Comparison of ENCODE assay signal across 14 cellular contexts in genomic region chr9:32434892-32435291, GRCh38. TPM values are rescaled to one million over a fixed set of nuclear protein-coding genes. Genes with fewer than 3 reads are reported as not detected.
DNase-seq lines count a peak whose midpoint lies in the region; ATAC-seq and TF ChIP-seq lines count a peak whose summit lies in the region.
"Had no signal": no experiment of that assay in that cellular context is flagged by ENCODE, and none has a peak within 500 bp of the region (broad histone marks: within the 10 kb centered on the region; RNA-seq: fewer than 3 reads in every experiment).

No MANE protein-coding gene starts in this region.

- no peak overlapping the region for H3K14ac ChIP-seq in IMR-90 (replicated peaks; ENCODE audit: low read depth, low read length)
- no peak overlapping the region for H3K14ac ChIP-seq in trophoblast cell (ENCODE audit: low read length)

- no peaks in the 10 kb centered on the region for H3K79me2 ChIP-seq in trophoblast cell (ENCODE audit: control insufficient read depth, insufficient read depth, low read length, poor library complexity)

- H3K4ac ChIP-seq in IMR-90 (ENCODE audit: low read depth, low read length) (peak overlapping the region; percentile 14; the same call in 1 of the 2 replicates), trophoblast cell (ENCODE audit: low read depth, low read length) (no peak overlapping the region)

- no peaks in the 10 kb centered on the region for H4K20me1 ChIP-seq in IMR-90 (ENCODE audit: insufficient read depth, low read length)
- H4K20me1 ChIP-seq: BLaER1 treated with 17β-estradiol and CSF1 and Interleukin-3, amounts not matched to agents 10 nM and 100 nM had no signal

- H3K79me1 ChIP-seq in IMR-90 (ENCODE audit: low read depth in 1 of 2, low read length in 2 of 2) (peaks cover 16 to 43% of the 10 kb centered on the region in 2 experiments), trophoblast cell (ENCODE audit: low read length) (no peaks in the 10 kb centered on the region)

- dilution Hi-C loops in IMR-90 (cut with HindIII; ENCODE audit: low sequenced_read_pairs, unreplicated experiment): loop anchor here (25.0 kb wide), 1 partner anchor 127 kb away; the partner anchor contains the start of genes NDUFB6, SMIM27 and TOPORS

- no peak overlapping the region for H2BK12ac ChIP-seq in trophoblast cell (ENCODE audit: low read length)

- H2BK5ac ChIP-seq in IMR-90 (ENCODE audit: low read depth, low read length, poor library complexity, severe bottlenecking) (peak overlapping the region; percentile 77), trophoblast cell (ENCODE audit: low read depth, low read length, poor library complexity) (no peak overlapping the region)

- H4K5ac ChIP-seq in IMR-90 (ENCODE audit: low read depth, low read length): peak overlapping the region; percentile 55; the same call in 1 of the 2 replicates

- intact Hi-C loops in IMR-90 (cut with micrococcal nuclease): loop anchor here (5.0 kb wide), 1 partner anchor 137 kb away; the partner anchor contains the start of gene NDUFB6

- H3K4me3 ChIP-seq in IMR-90 (ENCODE audit: insufficient read depth, low read depth, low read length) (no peak overlapping the region), choroid plexus epithelial cell (ENCODE audit: low read depth, low read length) (no peak overlapping the region), trophoblast cell (ENCODE audit: low read depth, low read length) (no peak overlapping the region)
- H3K4me3 ChIP-seq: BLaER1 treated with 17β-estradiol and CSF1 and Interleukin-3, amounts not matched to agents 10 nM and 100 nM; GM12878; GM23338 had no signal

- POLR2A ChIA-PET in IMR-90 (lab: Charles Lee; ENCODE audit: unreplicated experiment): no interaction called here

- H2BK120ac ChIP-seq in IMR-90 (ENCODE audit: low read depth, low read length) (no peak overlapping the region), trophoblast cell (ENCODE audit: insufficient read depth, low read length, poor library complexity) (no peak overlapping the region)

- H3K56ac ChIP-seq in IMR-90 (ENCODE audit: extremely low read depth, insufficient read depth, low read length): no peak overlapping the region

- ATAC-seq in IMR-90 (ENCODE audit: low read depth) (peak; percentile 23; the same call in 1 of the 2 replicates), left lobe of liver (peak; percentile 50), GM18868 (IDR thresholded peaks at IDR 0.05; ENCODE audit: unreplicated experiment) (no peak)
- ATAC-seq: GM12878, GM23338 had no signal

- 0 out of 2 replicates have a peak overlapping the region, but pooled peaks have one; percentile 36 for H3K9ac ChIP-seq in IMR-90 (ENCODE audit: low read depth, low read length)
- no peak overlapping the region for H3K9ac ChIP-seq in trophoblast cell (ENCODE audit: low read length)
- H3K9ac ChIP-seq: BLaER1 treated with 17β-estradiol and CSF1 and Interleukin-3, amounts not matched to agents 10 nM and 100 nM had no signal

- H4K8ac ChIP-seq in IMR-90 (ENCODE audit: low read depth in 2 of 2, low read length in 2 of 2) (peak overlapping the region in 1 of 2 experiments; percentile 50; a peak in 1 of 4 replicates), trophoblast cell (ENCODE audit: low read depth, low read length) (no peak overlapping the region)

- TF ChIP-seq CTCF in IMR-90 (conservative IDR thresholded peaks at IDR 0.05; ENCODE audit: low read depth, low read length) (no peak), choroid plexus epithelial cell (conservative IDR thresholded peaks at IDR 0.05; ENCODE audit: low read depth, low read length) (no peak)

- H3K4me1 ChIP-seq in IMR-90 (ENCODE audit: control insufficient read depth, insufficient read depth, low read length): peaks cover 24% of the 10 kb centered on the region
- peaks cover 0 to 3% of the 10 kb centered on the region in 2 experiments for H3K4me1 ChIP-seq in trophoblast cell (ENCODE audit: control insufficient read depth in 1 of 2, insufficient read depth in 2 of 2, low read length in 2 of 2)

- in situ Hi-C loops in IMR-90 (cut with MboI; ENCODE audit: low sequenced_read_pairs): no loop called here

- no peak overlapping the region for H4K12ac ChIP-seq in trophoblast cell (ENCODE audit: low read depth, low read length)

- TF ChIP-seq RAD21 in IMR-90 (IDR thresholded peaks at IDR 0.05; ENCODE audit: low read length): no peak

- H3K18ac ChIP-seq in IMR-90 (ENCODE audit: low read depth, low read length) (peak overlapping the region; percentile 77; the same call in 1 of the 2 replicates), trophoblast cell (ENCODE audit: low read length) (no peak overlapping the region)

- H4K91ac ChIP-seq in IMR-90 (ENCODE audit: insufficient read depth, low read depth, low read length) (peak overlapping the region; percentile 4; the same call in 1 of the 2 replicates), trophoblast cell (ENCODE audit: low read depth, low read length) (no peak overlapping the region)

- H3K9me3 ChIP-seq in IMR-90 (ENCODE audit: control insufficient read depth, insufficient read depth, low read length) (no peaks in the 10 kb centered on the region), trophoblast cell (ENCODE audit: insufficient read depth, low read depth, low read length) (no peaks in the 10 kb centered on the region)
- H3K9me3 ChIP-seq: BLaER1 treated with 17β-estradiol and CSF1 and Interleukin-3, amounts not matched to agents 10 nM and 100 nM had no signal

- no CpG with 5 or more reads among the region's 6 CpGs for WGBS in IMR-90 (ENCODE audit: extremely low coverage in 2 of 2, insufficient read length in 1 of 2), 2 experiments
- WGBS in trophoblast cell (ENCODE audit: extremely low coverage, insufficient coverage, insufficient read length): no CpG with 5 or more reads among the region's 6 CpGs

- no peak overlapping the region for H2AK9ac ChIP-seq in IMR-90 (replicated peaks; ENCODE audit: low read depth, low read length, poor library complexity)

- H2AFZ ChIP-seq in IMR-90 (replicated peaks; ENCODE audit: low read length, poor library complexity): no peak overlapping the region
- H2AFZ ChIP-seq in trophoblast cell (ENCODE audit: insufficient read depth, low read length, poor library complexity): no peak overlapping the region
- H2AFZ ChIP-seq: GM23338 had no signal

- no peak overlapping the region for H3K4me2 ChIP-seq in IMR-90 (ENCODE audit: low read depth, low read length)
- no peak overlapping the region for H3K4me2 ChIP-seq in trophoblast cell (ENCODE audit: low read length)
- H3K4me2 ChIP-seq: GM23338 had no signal

- TF ChIP-seq POLR2A in IMR-90 (IDR thresholded peaks at IDR 0.05; ENCODE audit: low read depth, low read length): no peak

- no peak overlapping the region for H2BK15ac ChIP-seq in IMR-90 (ENCODE audit: low read depth, low read length)

- H3K27me3 ChIP-seq in IMR-90 (ENCODE audit: control insufficient read depth, insufficient read depth, low read length) (no peaks in the 10 kb centered on the region), trophoblast cell (ENCODE audit: insufficient read depth, low read length) (no peaks in the 10 kb centered on the region)
- H3K27me3 ChIP-seq: BLaER1 treated with 17β-estradiol and CSF1 and Interleukin-3, amounts not matched to agents 10 nM and 100 nM had no signal

- H3K9me1 ChIP-seq in IMR-90 (ENCODE audit: insufficient read depth, low read length): peaks cover 15% of the 10 kb centered on the region

- DNase-seq in IMR-90: peak; percentile 59
- peak; percentile 37 for DNase-seq in choroid plexus epithelial cell (ENCODE audit: low read depth)
- no peak for DNase-seq in left lobe of liver (ENCODE audit: low spot score)
- peak; percentile 12 to 33 for DNase-seq in trophoblast cell
- no peak for DNase-seq in activated CD4-positive, CD25-positive, alpha-beta regulatory T cell treated with anti-CD3 and anti-CD28 coated beads, Interleukin-2, amount 50 U/mL, for 72 hours
- no peak for DNase-seq in stimulated activated CD4-positive, alpha-beta T cell treated with anti-CD3 and anti-CD28 coated beads, Interleukin-2, amount 100 ng/mL, for 24 hours
- DNase-seq: 8988T; CD4-positive, alpha-beta T cell; DMS79; H7 had no signal

- H2AK5ac ChIP-seq in IMR-90 (ENCODE audit: low read depth, low read length) (peak overlapping the region; percentile 43; the same call in 1 of the 2 replicates), trophoblast cell (ENCODE audit: low read length) (no peak overlapping the region)

- H3K23ac ChIP-seq in IMR-90 (ENCODE audit: low read depth, low read length) (no peak overlapping the region), trophoblast cell (ENCODE audit: low read length) (no peak overlapping the region)

- H2BK20ac ChIP-seq in IMR-90 (ENCODE audit: low read depth, low read length): no peak overlapping the region

- H3K27ac ChIP-seq in IMR-90 (ENCODE audit: insufficient read depth, low read length): peak overlapping the region; percentile 43; the same call in 1 of the 2 replicates
- no peak overlapping the region for H3K27ac ChIP-seq in trophoblast cell (ENCODE audit: low read depth, low read length)
- H3K27ac ChIP-seq: BLaER1 treated with 17β-estradiol and CSF1 and Interleukin-3, amounts not matched to agents 10 nM and 100 nM had no signal

- H3K36me3 ChIP-seq in IMR-90 (ENCODE audit: control insufficient read depth, insufficient read depth, low read length) (peaks cover 70% of the 10 kb centered on the region), trophoblast cell (ENCODE audit: control insufficient read depth in 1 of 2, insufficient read depth in 2 of 2, low read length in 2 of 2) (peaks cover 2 to 11% of the 10 kb centered on the region in 2 experiments)

- no TSS peak for BruUV-seq in IMR-90 (replicated peaks; lab: Mats Ljungman, UMichigan)

- CTCF ChIA-PET in IMR-90 (lab: Yijun Ruan, JAX): no interaction called here

TF ChIP-seq in IMR-90, 13 proteins besides CTCF, POLR2A, EP300 and RAD21:
- TF ChIP-seq BHLHE40 (IDR thresholded peaks at IDR 0.05; ENCODE audit: low read depth, low read length): peak; percentile 16; the same call in 1 of the 2 replicates
- no peak for TF ChIP-seq NFE2L2 (IDR thresholded peaks at IDR 0.05; ENCODE audit: low read depth, low read length)

RNA-seq across cellular contexts. Expression of gene ACO1, which starts 50.4 kb away (rescaled TPM):
- total RNA-seq in IMR-90 (2012; rRNA removed) (140 and 158 TPM in 2 replicates), left lobe of liver (102 TPM)
- 77.6 and 85.9 TPM in 2 replicates for polyA plus RNA-seq in IMR-90 (2012; rRNA removed)
- polyA plus RNA-seq in IMR-90 (2012; cell fraction: cytosol; rRNA removed): 51.2 and 73.8 TPM in 2 replicates
- polyA plus RNA-seq in IMR-90 (2012; cell fraction: nucleus; rRNA removed; ENCODE audit: low replicate concordance): 25.2 and 63.2 TPM in 2 replicates
- 23.6 and 24.3 TPM in 2 replicates for polyA plus RNA-seq in trophoblast cell (2013)

Comparison
In these comparisons a context has a peak if more than half of its experiments do, and no peak if none do; other contexts are left out.
1. DNase-seq: peak in IMR-90 (single experiment), choroid plexus epithelial cell (single experiment) and trophoblast cell (2 of 2); none in left lobe of liver (single experiment), activated CD4-positive, CD25-positive, alpha-beta regulatory T cell treated with anti-CD3 and anti-CD28 coated beads, Interleukin-2, amount 50 U/mL, for 72 hours (single experiment) and stimulated activated CD4-positive, alpha-beta T cell treated with anti-CD3 and anti-CD28 coated beads, Interleukin-2, amount 100 ng/mL, for 24 hours (0 of 2).